ENCODE assay signal across 18 cellular contexts in the genomic region with DNA sequence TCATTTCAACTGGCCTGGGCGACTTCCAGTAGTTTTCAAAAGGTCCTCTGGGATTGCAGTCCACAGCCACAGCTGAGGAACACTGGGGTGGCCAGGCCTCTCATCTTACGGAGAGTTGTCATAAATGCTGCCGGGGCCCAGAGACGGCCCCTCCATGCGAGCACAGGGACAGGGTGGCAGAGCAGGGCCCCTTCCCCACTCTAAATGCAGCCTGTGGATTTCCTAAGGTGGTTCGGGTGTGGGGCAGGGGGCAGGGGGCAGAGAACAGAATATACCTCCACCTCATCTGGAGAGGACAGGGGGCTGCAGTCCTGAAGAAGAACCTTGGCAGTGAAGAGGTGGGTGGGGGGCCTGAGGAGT.
DNase-seq lines count a peak whose midpoint lies in the region; ATAC-seq and TF ChIP-seq lines count a peak whose summit lies in the region.
"Had no signal": no experiment of that assay in that cellular context is flagged by ENCODE, and none has a peak within 500 bp of the region (broad histone marks: within the 10 kb centered on the region; RNA-seq: fewer than 3 reads in every experiment).

No MANE protein-coding gene starts in this region.

- no peak overlapping the region for H3K18ac ChIP-seq in mesendoderm (ENCODE audit: low read length)

- H3K27ac ChIP-seq in mesendoderm (ENCODE audit: low read depth, low read length): no peak overlapping the region
- H3K27ac ChIP-seq: 22Rv1, BLaER1, C4-2B had no signal

- no peak overlapping the region for H2AK5ac ChIP-seq in mesendoderm (ENCODE audit: low read length)

- no CpG with 5 or more reads among the region's 6 CpGs for WGBS in mesendoderm (ENCODE audit: extremely low coverage, insufficient coverage, low lambda C conversion rate)

- H3K27me3 Mint-ChIP-seq in natural killer cell treated with Interleukin-12 subunit alpha and Interleukin-12 subunit beta and Interleukin-15 and Interleukin-18, amount 100 ng/mL, for 72 hours: peaks cover 10 to 26% of the 10 kb centered on the region in 2 donors
- H3K27me3 Mint-ChIP-seq in natural killer cell (ENCODE audit: low read depth in 2 of 2) (peaks cover 6% of the 10 kb centered on the region in 2 donors), progenitor cell of endocrine pancreas (no peaks in the 10 kb centered on the region)
- H3K27me3 Mint-ChIP-seq: CD4-positive, CD25-positive, alpha-beta regulatory T cell had no signal

- H4K8ac ChIP-seq in mesendoderm (ENCODE audit: low read depth, low read length): peak overlapping the region; percentile 42

- no peaks in the 10 kb centered on the region for H3K79me2 ChIP-seq in mesendoderm (ENCODE audit: control insufficient read depth, insufficient read depth, low read length)

- no peak overlapping the region for H4K5ac ChIP-seq in mesendoderm (ENCODE audit: low read length)

- no peaks in the 10 kb centered on the region for H3K4me1 Mint-ChIP-seq in natural killer cell treated with Interleukin-12 subunit alpha and Interleukin-12 subunit beta and Interleukin-15 and Interleukin-18, amount 100 ng/mL, for 72 hours (ENCODE audit: low read depth in 2 of 2)
- H3K4me1 Mint-ChIP-seq in natural killer cell: no peaks in the 10 kb centered on the region
- peaks cover 3% of the 10 kb centered on the region for H3K4me1 Mint-ChIP-seq in progenitor cell of endocrine pancreas (ENCODE audit: low read depth)
- H3K4me1 Mint-ChIP-seq: B cell; CD4-positive, CD25-positive, alpha-beta regulatory T cell had no signal

- H3K4me2 ChIP-seq in mesendoderm (ENCODE audit: low read length): no peak overlapping the region
- H3K4me2 ChIP-seq: BLaER1 had no signal

- DNase-seq in natural killer cell treated with Interleukin-12 subunit alpha and Interleukin-12 subunit beta and Interleukin-15 and Interleukin-18, amount 100 ng/mL, for 72 hours (ENCODE audit: low spot score): peak; percentile 29
- DNase-seq in natural killer cell: no peak
- no peak for DNase-seq in mesendoderm
- no peak for DNase-seq in progenitor cell of endocrine pancreas (ENCODE audit: low spot score, unreplicated experiment)
- no peak for DNase-seq in cerebellar nuclear complex (lab: John Stamatoyannopoulos, UW)
- DNase-seq in activated CD8-positive, alpha-beta memory T cell treated with anti-CD3 and anti-CD28 coated beads, Interleukin-2, amount 50 U/mL, for 4 hours: no peak
- DNase-seq: Caco-2; CD4-positive, CD25-positive, alpha-beta regulatory T cell; CD8-positive, alpha-beta T cell; DMS153; DND-41; GOT3; HFFc6 had no signal

- H3K27me3 ChIP-seq in mesendoderm (ENCODE audit: insufficient read depth, low read length, poor library complexity): no peaks in the 10 kb centered on the region
- H3K27me3 ChIP-seq: BLaER1 had no signal

- H3K9me3 Mint-ChIP-seq in natural killer cell treated with Interleukin-12 subunit alpha and Interleukin-12 subunit beta and Interleukin-15 and Interleukin-18, amount 100 ng/mL, for 72 hours: peaks cover 5% of the 10 kb centered on the region
- peaks cover 6 to 10% of the 10 kb centered on the region in 2 donors for H3K9me3 Mint-ChIP-seq in natural killer cell
- peaks cover 5% of the 10 kb centered on the region for H3K9me3 Mint-ChIP-seq in progenitor cell of endocrine pancreas (ENCODE audit: low read depth)

- H2BK15ac ChIP-seq in mesendoderm (replicated peaks; ENCODE audit: low read depth): no peak overlapping the region

- H3K4me3 ChIP-seq in mesendoderm (ENCODE audit: low read length): no peak overlapping the region
- H3K4me3 ChIP-seq: BLaER1, HAP-1 had no signal

- H3K79me1 ChIP-seq in mesendoderm (ENCODE audit: low read length): no peaks in the 10 kb centered on the region

- intact Hi-C loops in natural killer cell (cut with micrococcal nuclease): no loop called here

- no peaks in the 10 kb centered on the region for H3K36me3 ChIP-seq in mesendoderm (ENCODE audit: control insufficient read depth, insufficient read depth, low read length)
- H3K36me3 ChIP-seq: BLaER1, HAP-1 had no signal

- no peak overlapping the region for H3K9ac ChIP-seq in mesendoderm (ENCODE audit: low read length)
- H3K9ac ChIP-seq: BLaER1 had no signal

- H2BK5ac ChIP-seq in mesendoderm (ENCODE audit: low read length): no peak overlapping the region

- H3K4ac ChIP-seq in mesendoderm (ENCODE audit: low read depth, low read length): no peak overlapping the region

- no peak overlapping the region for H3K56ac ChIP-seq in mesendoderm (ENCODE audit: low read length)

- peaks cover 3% of the 10 kb centered on the region for H3K4me1 ChIP-seq in mesendoderm (ENCODE audit: control insufficient read depth, low read depth, low read length)
- H3K4me1 ChIP-seq: HAP-1 had no signal

- H3K23ac ChIP-seq in mesendoderm (ENCODE audit: low read length): no peak overlapping the region

- no peak overlapping the region for H3K4me3 Mint-ChIP-seq in natural killer cell treated with Interleukin-12 subunit alpha and Interleukin-12 subunit beta and Interleukin-15 and Interleukin-18, amount 100 ng/mL, for 72 hours
- H3K4me3 Mint-ChIP-seq in natural killer cell (no peak overlapping the region), progenitor cell of endocrine pancreas (ENCODE audit: low read depth) (no peak overlapping the region)
- H3K4me3 Mint-ChIP-seq: B cell; CD4-positive, CD25-positive, alpha-beta regulatory T cell; CD8-positive, alpha-beta T cell; HFFc6 had no signal

- H3K36me3 Mint-ChIP-seq in natural killer cell treated with Interleukin-12 subunit alpha and Interleukin-12 subunit beta and Interleukin-15 and Interleukin-18, amount 100 ng/mL, for 72 hours: peaks cover 8% of the 10 kb centered on the region
- H3K36me3 Mint-ChIP-seq in natural killer cell (peaks cover 9% of the 10 kb centered on the region), progenitor cell of endocrine pancreas (ENCODE audit: insufficient read depth) (no peaks in the 10 kb centered on the region)

- no peak for ATAC-seq in natural killer cell treated with Interleukin-12 subunit alpha and Interleukin-12 subunit beta and Interleukin-15 and Interleukin-18, amount 100 ng/mL, for 72 hours
- no peak for ATAC-seq in natural killer cell
- ATAC-seq: CD8-positive, alpha-beta T cell had no signal

- H3K27ac Mint-ChIP-seq in natural killer cell treated with Interleukin-12 subunit alpha and Interleukin-12 subunit beta and Interleukin-15 and Interleukin-18, amount 100 ng/mL, for 72 hours: no peak overlapping the region
- H3K27ac Mint-ChIP-seq in natural killer cell (no peak overlapping the region), progenitor cell of endocrine pancreas (peak overlapping the region; percentile 73)
- H3K27ac Mint-ChIP-seq: B cell; CD8-positive, alpha-beta T cell; HFFc6 had no signal

- TF ChIP-seq CTCF in natural killer cell (IDR thresholded peaks at IDR 0.05): no peak
- no peak for TF ChIP-seq CTCF in progenitor cell of endocrine pancreas (IDR thresholded peaks at IDR 0.05; ENCODE audit: unreplicated experiment)

- H2BK120ac ChIP-seq in mesendoderm (ENCODE audit: low read depth, low read length): no peak overlapping the region
